In the genomic region with DNA sequence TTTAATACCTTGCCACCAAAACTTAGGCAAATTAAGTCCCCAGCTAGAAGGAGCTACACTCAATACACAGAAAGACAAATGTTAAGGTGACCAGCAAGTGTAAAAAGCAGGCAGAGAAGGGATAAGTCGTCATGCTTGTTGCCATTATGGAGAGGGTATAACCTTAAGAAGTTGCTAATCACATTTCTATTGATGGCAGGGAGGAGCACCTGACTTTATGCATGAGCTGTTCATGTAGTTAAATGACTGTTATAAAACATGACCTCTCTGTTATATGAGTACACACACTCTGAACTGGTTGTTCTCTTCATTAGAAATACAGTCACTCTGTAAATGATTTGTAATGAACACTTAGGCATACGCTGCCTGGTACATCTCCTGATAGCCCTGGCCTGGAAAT, we compare ENCODE assay signal across 11 cellular contexts. TPM values are rescaled to one million over a fixed set of nuclear protein-coding genes. Genes with fewer than 3 reads are reported as not detected.
A peak's percentile ranks its signal among the peaks of the same experiment; 100 is the strongest.
DNase-seq lines count a peak whose midpoint lies in the region; ATAC-seq and TF ChIP-seq lines count a peak whose summit lies in the region.
"Had no signal": no experiment of that assay in that cellular context is flagged by ENCODE, and none has a peak within 500 bp of the region (broad histone marks: within the 10 kb centered on the region; RNA-seq: fewer than 3 reads in every experiment).

No MANE protein-coding gene starts in this region.

- no peaks in the 10 kb centered on the region for H3K27me3 Mint-ChIP-seq in activated CD4-positive, alpha-beta T cell treated with anti-CD3 and anti-CD28 coated beads for 36 hours
- no peaks in the 10 kb centered on the region for H3K27me3 Mint-ChIP-seq in activated CD4-positive, alpha-beta T cell treated with anti-CD3 and anti-CD28 coated beads, Interleukin-2, amount 10 ng/mL, durations not matched to agents 24 days and 14 days
- no peaks in the 10 kb centered on the region for H3K27me3 Mint-ChIP-seq in stimulated activated naive B cell treated with anti-CD40 and anti-IgM and Interleukin-4, amounts not matched to agents 10 μg/mL and 1 μg/mL and 100 μg/mL, for 72 hours

- H3K9me3 ChIP-seq in OCI-LY3 (ENCODE audit: insufficient read depth, low read length), result no peaks in the 10 kb centered on the region

- TF ChIP-seq CTCF in OCI-LY3 (IDR thresholded peaks at IDR 0.05; ENCODE audit: low read depth, low read length), result no peak

- H3K27me3 ChIP-seq in OCI-LY3 (ENCODE audit: low read depth, low read length), result no peaks in the 10 kb centered on the region

- no peaks in the 10 kb centered on the region for H3K36me3 ChIP-seq in OCI-LY3 (replicated peaks; ENCODE audit: low read depth, low read length)

- H3K79me2 ChIP-seq in OCI-LY3 (ENCODE audit: low read length), result no peaks in the 10 kb centered on the region

- H4K20me1 ChIP-seq in OCI-LY3 (ENCODE audit: insufficient read depth, low read length), result no peaks in the 10 kb centered on the region

- H3K27ac Mint-ChIP-seq in activated CD4-positive, alpha-beta T cell treated with anti-CD3 and anti-CD28 coated beads for 36 hours, result no peak overlapping the region
- no peak overlapping the region for H3K27ac Mint-ChIP-seq in activated CD4-positive, alpha-beta T cell treated with anti-CD3 and anti-CD28 coated beads, Interleukin-2, amount 10 ng/mL, durations not matched to agents 24 days and 14 days
- peak overlapping the region; percentile 47 for H3K27ac Mint-ChIP-seq in stimulated activated naive B cell treated with anti-CD40 and anti-IgM and Interleukin-4, amounts not matched to agents 10 μg/mL and 1 μg/mL and 100 μg/mL, for 72 hours

- H3K4me1 Mint-ChIP-seq in activated CD4-positive, alpha-beta T cell treated with anti-CD3 and anti-CD28 coated beads for 36 hours, result peaks cover 4% of the 10 kb centered on the region
- H3K4me1 Mint-ChIP-seq in activated CD4-positive, alpha-beta T cell treated with anti-CD3 and anti-CD28 coated beads, Interleukin-2, amount 10 ng/mL, durations not matched to agents 24 days and 14 days, result peaks cover 16% of the 10 kb centered on the region
- peaks cover 28 to 34% of the 10 kb centered on the region in 2 donors for H3K4me1 Mint-ChIP-seq in stimulated activated naive B cell treated with anti-CD40 and anti-IgM and Interleukin-4, amounts not matched to agents 10 μg/mL and 1 μg/mL and 100 μg/mL, for 72 hours

- H3K36me3 Mint-ChIP-seq in activated CD4-positive, alpha-beta T cell treated with anti-CD3 and anti-CD28 coated beads for 36 hours (ENCODE audit: low read depth), result peaks cover 6% of the 10 kb centered on the region
- peaks cover 4% of the 10 kb centered on the region for H3K36me3 Mint-ChIP-seq in activated CD4-positive, alpha-beta T cell treated with anti-CD3 and anti-CD28 coated beads, Interleukin-2, amount 10 ng/mL, durations not matched to agents 24 days and 14 days (ENCODE audit: low read depth)
- peaks cover 7 to 25% of the 10 kb centered on the region in 2 donors for H3K36me3 Mint-ChIP-seq in stimulated activated naive B cell treated with anti-CD40 and anti-IgM and Interleukin-4, amounts not matched to agents 10 μg/mL and 1 μg/mL and 100 μg/mL, for 72 hours

- H3K9me3 Mint-ChIP-seq in activated CD4-positive, alpha-beta T cell treated with anti-CD3 and anti-CD28 coated beads for 36 hours (ENCODE audit: low read depth), result no peaks in the 10 kb centered on the region
- no peaks in the 10 kb centered on the region for H3K9me3 Mint-ChIP-seq in activated CD4-positive, alpha-beta T cell treated with anti-CD3 and anti-CD28 coated beads, Interleukin-2, amount 10 ng/mL, durations not matched to agents 24 days and 14 days
- no peaks in the 10 kb centered on the region for H3K9me3 Mint-ChIP-seq in stimulated activated naive B cell treated with anti-CD40 and anti-IgM and Interleukin-4, amounts not matched to agents 10 μg/mL and 1 μg/mL and 100 μg/mL, for 72 hours

- no peak overlapping the region for H3K4me3 Mint-ChIP-seq in activated CD4-positive, alpha-beta T cell treated with anti-CD3 and anti-CD28 coated beads for 36 hours
- no peak overlapping the region for H3K4me3 Mint-ChIP-seq in activated CD4-positive, alpha-beta T cell treated with anti-CD3 and anti-CD28 coated beads, Interleukin-2, amount 10 ng/mL, durations not matched to agents 24 days and 14 days
- no peak overlapping the region for H3K4me3 Mint-ChIP-seq in stimulated activated naive B cell treated with anti-CD40 and anti-IgM and Interleukin-4, amounts not matched to agents 10 μg/mL and 1 μg/mL and 100 μg/mL, for 72 hours

- CTCF ChIA-PET in activated CD4-positive, alpha-beta T cell treated with anti-CD3 and anti-CD28 coated beads for 36 hours (lab: Charles Lee), result interaction anchor here (0.9 to 1.0 kb wide), 2 partner anchors 9 to 29 kb away, joined by 3 to 4 read pairs; no protein-coding TSS in a partner anchor

- no peak for DNase-seq in activated CD4-positive, alpha-beta T cell treated with anti-CD3 and anti-CD28 coated beads for 36 hours
- DNase-seq in activated CD4-positive, alpha-beta T cell treated with anti-CD3 and anti-CD28 coated beads, Interleukin-2, amount 10 ng/mL, durations not matched to agents 24 days and 14 days, result no peak
- DNase-seq in stimulated activated naive B cell treated with anti-CD40 and anti-IgM and Interleukin-4, amounts not matched to agents 10 μg/mL and 1 μg/mL and 100 μg/mL, for 72 hours, result no peak
- DNase-seq in UCSD-AML1 (lab: John Stamatoyannopoulos, UW; ENCODE audit: unreplicated experiment) (no peak), NCI-H2081 treated with DMSO at 0.1 percent for 48 hours (lab: John Stamatoyannopoulos, UW) (no peak), NCI-H526 (lab: John Stamatoyannopoulos, UW) (no peak)
- DNase-seq: activated gamma-delta T cell treated with Interleukin-2 at 50 U/mL for 16 hours; effector memory CD4-positive, alpha-beta T cell; T-helper 2 cell had no signal

- peak overlapping the region; percentile 70 for H3K4me2 ChIP-seq in OCI-LY3 (ENCODE audit: low read length)

- peak overlapping the region; percentile 10; the same call in 1 of the 2 replicates for H3K9ac ChIP-seq in OCI-LY3 (ENCODE audit: low read length)

- intact Hi-C loops in activated CD4-positive, alpha-beta T cell treated with anti-CD3 and anti-CD28 coated beads for 36 hours (cut with DNase I, micrococcal nuclease), result loop anchor here in 1 of 2 experiments (10.0 kb wide), 1 partner anchor 1312 kb away; the partner anchor contains the start of gene SLC33A1
- intact Hi-C loops in activated CD4-positive, alpha-beta T cell treated with anti-CD3 and anti-CD28 coated beads, Interleukin-2, amount 10 ng/mL, durations not matched to agents 24 days and 14 days (cut with micrococcal nuclease), result no loop called here

- peaks cover 34% of the 10 kb centered on the region for H3K4me1 ChIP-seq in OCI-LY3 (ENCODE audit: low read length)

- POLR2A ChIA-PET in activated CD4-positive, alpha-beta T cell treated with anti-CD3 and anti-CD28 coated beads for 36 hours (lab: Charles Lee), result interaction anchor here (0.7 kb wide), 1 partner anchor 8 kb away, joined by 3 read pairs; no protein-coding TSS in a partner anchor

- peak overlapping the region; percentile 63 for H3K27ac ChIP-seq in OCI-LY3 (ENCODE audit: low read length)

- peak overlapping the region; percentile 14 for H3K4me3 ChIP-seq in OCI-LY3 (ENCODE audit: low read length)

- ATAC-seq in activated CD4-positive, alpha-beta T cell treated with anti-CD3 and anti-CD28 coated beads for 36 hours, result peak; percentile 80
- peak; percentile 70 for ATAC-seq in HG02885 (IDR thresholded peaks at IDR 0.05; ENCODE audit: poor library complexity, unreplicated experiment)
- ATAC-seq in stimulated activated naive B cell treated with anti-CD40 and anti-IgM and Interleukin-4, amounts not matched to agents 10 μg/mL and 1 μg/mL and 100 μg/mL, for 72 hours (replicated peaks), result peak; percentile 80 to 94

- H2AFZ ChIP-seq in OCI-LY3 (ENCODE audit: low read depth, low read length), result peak overlapping the region; percentile 22

RNA-seq across cellular contexts. Expression of gene CCNL1, which starts 6.6 kb away (rescaled TPM):
- 100 to 1,000 TPM; 163 to 215 TPM for total RNA-seq in activated CD4-positive, alpha-beta T cell treated with anti-CD3 and anti-CD28 coated beads for 36 hours
- total RNA-seq in activated CD4-positive, alpha-beta T cell treated with anti-CD3 and anti-CD28 coated beads, Interleukin-2, amount 10 ng/mL, durations not matched to agents 24 days and 14 days, result 171 and 172 TPM in 2 replicates
